12 cellular contexts compared by ENCODE assay signal in genomic region chr10:13685885-13686284, GRCh38.
DNase-seq lines count a peak whose midpoint lies in the region; ATAC-seq and TF ChIP-seq lines count a peak whose summit lies in the region.
"Had no signal": no experiment of that assay in that cellular context is flagged by ENCODE, and none has a peak within 500 bp of the region (broad histone marks: within the 10 kb centered on the region; RNA-seq: fewer than 3 reads in every experiment).

No MANE protein-coding gene starts in this region.

- H3K9me2 ChIP-seq in GM23338 (ENCODE audit: insufficient read depth) = no peaks in the 10 kb centered on the region

- DNase-seq in GM23338 (ENCODE audit: low spot score) (no peak), caudate nucleus (lab: John Stamatoyannopoulos, UW) (peak in 2 of 61 donors; percentile 16 to 34), right cardiac atrium (peak; percentile 40 to 77 (median 76)), SHP77 treated with DMSO at 0.1 percent for 48 hours (lab: John Stamatoyannopoulos, UW) (no peak), NK-92 (lab: John Stamatoyannopoulos, UW; ENCODE audit: unreplicated experiment) (no peak)
- DNase-seq: activated CD4-positive, alpha-beta T cell treated with anti-CD3 and anti-CD28 coated beads for 4 hours; NCI-H2107 had no signal

- H3K36me3 Mint-ChIP-seq in GM23338 (ENCODE audit: low read depth) = peaks cover 22% of the 10 kb centered on the region
- H3K36me3 Mint-ChIP-seq: natural killer cell treated with Interleukin-12 subunit alpha and Interleukin-12 subunit beta and Interleukin-15 and Interleukin-18, amount 100 ng/mL, for 72 hours had no signal

- peaks cover 6% of the 10 kb centered on the region for H3K27me3 Mint-ChIP-seq in GM23338 (ENCODE audit: insufficient read depth, low read depth, poor library complexity)

- H3K36me3 ChIP-seq in GM23338 (ENCODE audit: insufficient read depth) = no peaks in the 10 kb centered on the region
- no peaks in the 10 kb centered on the region for H3K36me3 ChIP-seq in skeletal muscle tissue (ENCODE audit: control insufficient read depth in 3 of 3, insufficient read depth in 3 of 3, low read length in 3 of 3)

- H3K4me1 ChIP-seq in GM23338 (ENCODE audit: insufficient read depth) (peaks cover 15% of the 10 kb centered on the region), right cardiac atrium (ENCODE audit: control insufficient read depth, insufficient read depth, low read length) (peaks cover 22% of the 10 kb centered on the region), skeletal muscle tissue (ENCODE audit: control insufficient read depth in 3 of 3, insufficient read depth in 3 of 3, low read length in 3 of 3) (peaks cover 30 to 41% (median 32%) of the 10 kb centered on the region in 3 donors)

- H2AFZ ChIP-seq in GM23338 = no peak overlapping the region

- H3K4me3 ChIP-seq in GM23338 (no peak overlapping the region), right cardiac atrium (ENCODE audit: low read length) (no peak overlapping the region), skeletal muscle tissue (ENCODE audit: low read length in 3 of 3) (peak overlapping the region in 1 of 3 donors; percentile 7)

- H3K27me3 ChIP-seq in GM23338 (ENCODE audit: insufficient read depth) = no peaks in the 10 kb centered on the region
- H3K27me3 ChIP-seq in right cardiac atrium (ENCODE audit: control insufficient read depth, insufficient read depth) = no peaks in the 10 kb centered on the region
- H3K27me3 ChIP-seq in skeletal muscle tissue (ENCODE audit: control insufficient read depth in 3 of 3, insufficient read depth in 3 of 3, low read length in 3 of 3) = no peaks in the 10 kb centered on the region

- ATAC-seq in GM23338 = no peak
- peak; percentile 55 to 79 for ATAC-seq in right cardiac atrium
- no peak for ATAC-seq in HG03097 (IDR thresholded peaks at IDR 0.05; ENCODE audit: low FRiP score, unreplicated experiment)
- ATAC-seq in GM21390 (IDR thresholded peaks at IDR 0.05; ENCODE audit: unreplicated experiment) = no peak
- ATAC-seq: natural killer cell treated with Interleukin-12 subunit alpha and Interleukin-12 subunit beta and Interleukin-15 and Interleukin-18, amount 100 ng/mL, for 72 hours had no signal

- H3K27ac Mint-ChIP-seq in GM23338 = no peak overlapping the region
- H3K27ac Mint-ChIP-seq: activated T-helper 2 cell treated with anti-CD3 and anti-CD28 coated beads, Interferon-gamma antibody, Interleukin-2, Interleukin-4, amounts not matched to agents 10 μg/mL and 5 μg/mL and 100 μg/mL, durations not matched to agents 14 hours and 24 hours and 36 hours; natural killer cell treated with Interleukin-12 subunit alpha and Interleukin-12 subunit beta and Interleukin-15 and Interleukin-18, amount 100 ng/mL, for 72 hours had no signal

- intact Hi-C loops in right cardiac atrium (cut with DNase I) = no loop called here

- no peaks in the 10 kb centered on the region for H3F3A ChIP-seq in GM23338 (replicated peaks; ENCODE audit: low read depth)

- H3K79me2 ChIP-seq in GM23338 (replicated peaks; ENCODE audit: insufficient read depth) = no peaks in the 10 kb centered on the region

- H3K9me3 ChIP-seq in right cardiac atrium (ENCODE audit: control insufficient read depth, low read length) = no peaks in the 10 kb centered on the region
- no peaks in the 10 kb centered on the region for H3K9me3 ChIP-seq in skeletal muscle tissue (ENCODE audit: control insufficient read depth in 3 of 3, low read length in 3 of 3)

- peak overlapping the region; percentile 5 to 46 (median 5) for H3K9ac ChIP-seq in skeletal muscle tissue (ENCODE audit: low read depth in 1 of 3, low read length in 3 of 3)

- H4K20me1 ChIP-seq in GM23338 (replicated peaks; ENCODE audit: insufficient read depth) = 0 out of 2 replicates have a peak, but pooled peaks cover 2% of the 10 kb centered on the region

- H3K4me3 Mint-ChIP-seq in GM23338 = no peak overlapping the region
- H3K4me3 Mint-ChIP-seq: natural killer cell treated with Interleukin-12 subunit alpha and Interleukin-12 subunit beta and Interleukin-15 and Interleukin-18, amount 100 ng/mL, for 72 hours had no signal

- no peak for TF ChIP-seq CTCF in GM23338 (conservative IDR thresholded peaks at IDR 0.05; ENCODE audit: low read depth in 2 of 2)

- H3K27ac ChIP-seq in GM23338 (ENCODE audit: low read depth) = 0 out of 2 replicates have a peak overlapping the region, but pooled peaks have one; percentile 14
- H3K27ac ChIP-seq in caudate nucleus (ENCODE audit: low read depth, low read length) = peak overlapping the region; percentile 55
- H3K27ac ChIP-seq in right cardiac atrium (ENCODE audit: low read length) = peak overlapping the region; percentile 99
- peak overlapping the region; percentile 69 for H3K27ac ChIP-seq in skeletal muscle tissue (ENCODE audit: low read depth, low read length)

- WGBS in right cardiac atrium = 39% methylated on average over 5 of the region's 5 CpGs

- no peak overlapping the region for H3K4me2 ChIP-seq in GM23338

- no peaks in the 10 kb centered on the region for H3K9me3 Mint-ChIP-seq in GM23338
- H3K9me3 Mint-ChIP-seq: activated T-helper 2 cell treated with anti-CD3 and anti-CD28 coated beads, Interferon-gamma antibody, Interleukin-2, Interleukin-4, amounts not matched to agents 10 μg/mL and 5 μg/mL and 100 μg/mL, durations not matched to agents 14 hours and 24 hours and 36 hours; natural killer cell treated with Interleukin-12 subunit alpha and Interleukin-12 subunit beta and Interleukin-15 and Interleukin-18, amount 100 ng/mL, for 72 hours had no signal

- peaks cover 14% of the 10 kb centered on the region for H3K4me1 Mint-ChIP-seq in GM23338

TF ChIP-seq in GM23338, 12 proteins besides CTCF, POLR2A, EP300 and RAD21:
- TF ChIP-seq EZH2phosphoT487 (IDR thresholded peaks at IDR 0.05; ENCODE audit: unreplicated experiment) (no peak), POLR2AphosphoS5 (IDR thresholded peaks at IDR 0.05; ENCODE audit: low read depth) (no peak)
TF ChIP-seq in GM23338: peak in this region for 0.

Comparison
In these comparisons a context has a peak if more than half of its experiments do, and no peak if none do; other contexts are left out.
1. ATAC-seq: peak in right cardiac atrium (2 of 2); none in GM23338 (single experiment), HG03097 (single experiment) and GM21390 (single experiment).
2. DNase-seq: peak in right cardiac atrium (3 of 3); none in GM23338 (single experiment), SHP77 treated with DMSO at 0.1 percent for 48 hours (single experiment) and NK-92 (single experiment).
3. H3K27ac ChIP-seq: peak in every context shown above with its lines; median percentile 99 in right cardiac atrium; 69 in skeletal muscle tissue; 55 in caudate nucleus; 14 in GM23338.